Comparison of ENCODE assay signal across 8 cellular contexts in genomic region chr2:44170337-44170736, GRCh38. TPM values are rescaled to one million over a fixed set of nuclear protein-coding genes. Genes with fewer than 3 reads are reported as not detected.
A peak's percentile ranks its signal among the peaks of the same experiment; 100 is the strongest.
DNase-seq lines count a peak whose midpoint lies in the region; ATAC-seq and TF ChIP-seq lines count a peak whose summit lies in the region.

No MANE protein-coding gene starts in this region.

- intact Hi-C loops in PC-3 (cut with micrococcal nuclease), result loop anchor here (2.0 to 5.0 kb wide), 2 partner anchors 62 to 192 kb away; partner anchors contain the start of genes CAMKMT and PREPL

- H3K9ac ChIP-seq in PC-3 (ENCODE audit: low read length), result peak overlapping the region; percentile 69

- peaks cover 5% of the 10 kb centered on the region for H3K36me3 Mint-ChIP-seq in endothelial cell (ENCODE audit: low read depth, unreplicated experiment)

- BruUV-seq in PC-3 (replicated peaks; lab: Mats Ljungman, UMichigan), result no TSS peak

- no peaks in the 10 kb centered on the region for H3K9me3 Mint-ChIP-seq in endothelial cell (ENCODE audit: unreplicated experiment)

- H3K4me3 Mint-ChIP-seq in endothelial cell (ENCODE audit: unreplicated experiment), result peak overlapping the region; percentile 99

- peak overlapping the region; percentile 93 for H3K27ac Mint-ChIP-seq in endothelial cell (ENCODE audit: unreplicated experiment)

- H3K36me3 ChIP-seq in PC-3 (ENCODE audit: low read depth, low read length), result no peaks in the 10 kb centered on the region
- H3K36me3 ChIP-seq in neuron (ENCODE audit: insufficient read depth, low read length), result no peaks in the 10 kb centered on the region

- peak overlapping the region; percentile 91 for H3K4me2 ChIP-seq in PC-3 (ENCODE audit: low read length)

- CTCF ChIA-PET in PC-3 (lab: Charles Lee), result no interaction called here

- no peaks in the 10 kb centered on the region for H3F3A ChIP-seq in PC-3 (ENCODE audit: low read length, unreplicated experiment)

- H3K9me2 ChIP-seq in PC-3 (replicated peaks; ENCODE audit: low read length), result no peaks in the 10 kb centered on the region

- peaks cover 32% of the 10 kb centered on the region for H3K4me1 Mint-ChIP-seq in endothelial cell (ENCODE audit: unreplicated experiment)

- DNase-seq in NCI-H748 (lab: John Stamatoyannopoulos, UW; ENCODE audit: unreplicated experiment) (peak; percentile 2), NCI-H748 treated with DMSO at 0.1 percent for 48 hours (lab: John Stamatoyannopoulos, UW) (no peak), PC-3 (peak; percentile 27), endothelial cell (ENCODE audit: low spot score) (no peak), cerebellar nuclear complex (lab: John Stamatoyannopoulos, UW) (no peak)
- DNase-seq in stimulated activated CD4-positive, alpha-beta T cell treated with anti-CD3 and anti-CD28 coated beads, Interleukin-4, amount 100 ng/mL, for 1 hour, result no peak

- H3K9me3 ChIP-seq in PC-3 (ENCODE audit: low read length) (no peaks in the 10 kb centered on the region), neuron (ENCODE audit: low read length) (no peaks in the 10 kb centered on the region)

- peaks cover 18% of the 10 kb centered on the region; the same call in 1 of the 2 replicates for H4K20me1 ChIP-seq in PC-3 (ENCODE audit: low read length)

- peaks cover 64% of the 10 kb centered on the region for H3K79me2 ChIP-seq in PC-3 (ENCODE audit: low read length)

- H3K27me3 Mint-ChIP-seq in endothelial cell (ENCODE audit: unreplicated experiment), result peaks cover 6% of the 10 kb centered on the region

- H3K4me1 ChIP-seq in PC-3 (ENCODE audit: insufficient read depth, low read length), result peaks cover 20% of the 10 kb centered on the region
- H3K4me1 ChIP-seq in neuron (ENCODE audit: insufficient read depth, low read length), result peaks cover 7% of the 10 kb centered on the region

- H2AFZ ChIP-seq in PC-3 (ENCODE audit: low read length) (no peak overlapping the region), neuron (ENCODE audit: low read depth, low read length) (no peak overlapping the region)

- POLR2A ChIA-PET in PC-3 (lab: Charles Lee; ENCODE audit: unreplicated experiment), result interaction anchor here (0.6 kb wide), 1 partner anchor 63 kb away, joined by 3 read pairs; no protein-coding TSS in a partner anchor

- no peak for ATAC-seq in PC-3
- no peak for ATAC-seq in GM19328 (IDR thresholded peaks at IDR 0.05; ENCODE audit: unreplicated experiment)

- H3K4me3 ChIP-seq in PC-3 (ENCODE audit: low read length) (peak overlapping the region; percentile 95), neuron (ENCODE audit: low read length) (peak overlapping the region; percentile 94)

- TF ChIP-seq CTCF in PC-3 (conservative IDR thresholded peaks at IDR 0.05; ENCODE audit: low read depth, low read length) (no peak), endothelial cell (IDR thresholded peaks at IDR 0.05; ENCODE audit: unreplicated experiment) (no peak)

- H3K27me3 ChIP-seq in PC-3 (ENCODE audit: low read length) (no peaks in the 10 kb centered on the region), neuron (ENCODE audit: insufficient read depth, low read length) (no peaks in the 10 kb centered on the region)

- H3K27ac ChIP-seq in PC-3 (ENCODE audit: low read length), result no peak overlapping the region

RNA-seq across cellular contexts. Expression of gene PPM1B, which starts 1.7 kb away (rescaled TPM):
- total RNA-seq in PC-3 (2014; rRNA removed) (16.0 and 17.6 TPM in 2 replicates), endothelial cell (ENCODE audit: unreplicated experiment) (31.2 TPM)

Comparison
In these comparisons a context has a peak if more than half of its experiments do, and no peak if none do; other contexts are left out.
1. DNase-seq: peak in NCI-H748 (single experiment) and PC-3 (single experiment); none in NCI-H748 treated with DMSO at 0.1 percent for 48 hours (single experiment), endothelial cell (single experiment), cerebellar nuclear complex (0 of 2) and stimulated activated CD4-positive, alpha-beta T cell treated with anti-CD3 and anti-CD28 coated beads, Interleukin-4, amount 100 ng/mL, for 1 hour (single experiment).